ENCODE assay signal across 11 cellular contexts in the genomic region with DNA sequence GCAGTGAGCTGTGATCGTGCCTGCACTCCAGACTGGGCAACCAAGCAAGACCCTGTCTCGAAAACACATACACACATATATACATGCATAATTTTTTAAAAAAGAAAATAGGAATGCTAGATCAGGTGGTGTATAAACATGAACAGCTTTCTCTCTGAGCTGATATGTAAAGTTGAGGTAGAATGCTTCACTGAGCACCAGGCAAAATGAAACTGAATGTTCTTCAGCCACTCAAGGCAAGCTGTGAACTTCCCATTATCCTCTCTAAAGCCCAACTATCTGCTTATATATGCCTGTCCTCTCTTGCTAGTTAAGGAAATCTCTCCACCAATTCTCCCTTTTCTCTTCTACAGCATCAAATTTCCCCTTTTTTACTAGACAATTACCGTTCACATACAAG.
DNase-seq lines count a peak whose midpoint lies in the region; ATAC-seq and TF ChIP-seq lines count a peak whose summit lies in the region.
"Had no signal": no experiment of that assay in that cellular context is flagged by ENCODE, and none has a peak within 500 bp of the region (broad histone marks: within the 10 kb centered on the region; RNA-seq: fewer than 3 reads in every experiment).

No MANE protein-coding gene starts in this region.

- TF ChIP-seq CTCF in osteoblast (IDR thresholded peaks at IDR 0.05; ENCODE audit: extremely low read depth, low read depth, low read length) (no peak), mammary epithelial cell (conservative IDR thresholded peaks at IDR 0.05 in 1 of 2, IDR thresholded peaks at IDR 0.05 in 1 of 2; ENCODE audit: extremely low read depth in 1 of 2, insufficient read depth in 1 of 2, low read depth in 1 of 2, low read length in 2 of 2) (no peak)

- H3K9me3 ChIP-seq in osteoblast (ENCODE audit: low read depth, low read length) (no peaks in the 10 kb centered on the region), mammary epithelial cell (replicated peaks; ENCODE audit: insufficient read depth, low read length) (no peaks in the 10 kb centered on the region)
- H3K9me3 ChIP-seq in CD4-positive, alpha-beta memory T cell (ENCODE audit: control insufficient read depth in 1 of 2, low read length in 2 of 2) = no peaks in the 10 kb centered on the region
- H3K9me3 ChIP-seq: gastrocnemius medialis had no signal

- ATAC-seq in GM18517 (IDR thresholded peaks at IDR 0.05; ENCODE audit: unreplicated experiment) (peak; percentile 89), GM21423 (IDR thresholded peaks at IDR 0.05; ENCODE audit: unreplicated experiment) (peak; percentile 90), HG03039 (IDR thresholded peaks at IDR 0.05; ENCODE audit: unreplicated experiment) (peak; percentile 94)
- ATAC-seq: activated CD8-positive, alpha-beta memory T cell treated with anti-CD3 and anti-CD28 coated beads, Interleukin-2, amount 10 ng/mL, durations not matched to agents 7 days and 5 days; gastrocnemius medialis; left lobe of liver had no signal

- H3K4me2 ChIP-seq in osteoblast (ENCODE audit: insufficient read depth, low read length) (no peak overlapping the region), mammary epithelial cell (ENCODE audit: insufficient read depth, low read depth, low read length) (no peak overlapping the region)

- 77% methylated on average over 3 of the region's 3 CpGs for WGBS in mammary epithelial cell (ENCODE audit: low coverage, missing lambda C conversion rate)

- dilution Hi-C loops in mammary epithelial cell (cut with HindIII; ENCODE audit: low sequenced_read_pairs) = no loop called here

- H3K9me3 Mint-ChIP-seq in CD4-positive, alpha-beta memory T cell = peaks cover 0 to 2% (median 0%) of the 10 kb centered on the region in 8 donors

- no peak overlapping the region for H3K9ac ChIP-seq in mammary epithelial cell (ENCODE audit: insufficient read depth, low read length)

- H3K27ac ChIP-seq in osteoblast (ENCODE audit: low read depth, low read length) (no peak overlapping the region), mammary epithelial cell (ENCODE audit: insufficient read depth, low read depth, low read length) (no peak overlapping the region)
- no peak overlapping the region for H3K27ac ChIP-seq in CD4-positive, alpha-beta memory T cell (ENCODE audit: low read depth, low read length)
- H3K27ac ChIP-seq: gastrocnemius medialis had no signal

- H3K79me2 ChIP-seq in osteoblast (ENCODE audit: insufficient read depth, low read length) (no peaks in the 10 kb centered on the region), mammary epithelial cell (ENCODE audit: insufficient read depth, low read length) (no peaks in the 10 kb centered on the region)

- no peak overlapping the region for H2AFZ ChIP-seq in osteoblast (ENCODE audit: low read length)
- no peak overlapping the region for H2AFZ ChIP-seq in mammary epithelial cell (ENCODE audit: low read depth, low read length)

- intact Hi-C loops in CD4-positive, alpha-beta memory T cell (cut with micrococcal nuclease) = no loop called here
- intact Hi-C loops in mammary epithelial cell (cut with micrococcal nuclease) = loop anchor here (10.0 kb wide), 1 partner anchor 1200 kb away; no protein-coding TSS in a partner anchor

- H4K20me1 ChIP-seq in osteoblast (ENCODE audit: insufficient read depth, low read length) = no peaks in the 10 kb centered on the region
- no peaks in the 10 kb centered on the region for H4K20me1 ChIP-seq in mammary epithelial cell (ENCODE audit: insufficient read depth, low read length)

- peaks cover 3 to 7% (median 4%) of the 10 kb centered on the region in 4 donors for H3K4me1 Mint-ChIP-seq in CD4-positive, alpha-beta memory T cell
- H3K4me1 Mint-ChIP-seq: activated CD8-positive, alpha-beta memory T cell treated with anti-CD3 and anti-CD28 coated beads, Interleukin-2, amount 10 ng/mL, durations not matched to agents 7 days and 5 days had no signal

- in situ Hi-C loops in mammary epithelial cell (cut with MboI; ENCODE audit: low sequenced_read_pairs in 2 of 2) = loop anchor here in 1 of 2 donors (25.0 kb wide), 1 partner anchor 1648 kb away; no protein-coding TSS in a partner anchor

- no TSS peak for BruUV-seq in mammary epithelial cell (replicated peaks; lab: Mats Ljungman, UMichigan)

- DNase-seq in MV-4-11 (lab: John Stamatoyannopoulos, UW) = peak; percentile 54
- DNase-seq in osteoblast (ENCODE audit: insufficient read length, low spot score, missing footprints) = no peak
- no peak for DNase-seq in CD4-positive, alpha-beta memory T cell
- DNase-seq in activated T-cell treated with anti-CD3 and anti-CD28 coated beads, Interleukin-2, amount 50 U/mL, for 48 hours = no peak
- no peak for DNase-seq in mammary epithelial cell
- DNase-seq: activated CD8-positive, alpha-beta memory T cell treated with anti-CD3 and anti-CD28 coated beads, Interleukin-2, amount 10 ng/mL, durations not matched to agents 7 days and 5 days; gastrocnemius medialis had no signal

- CTCF ChIA-PET in CD4-positive, alpha-beta memory T cell (lab: Charles Lee; ENCODE audit: partially characterized antibody) = no interaction called here
- CTCF ChIA-PET in mammary epithelial cell (lab: Charles Lee; ENCODE audit: low non-redundant PET) = no interaction called here

- no peaks in the 10 kb centered on the region for H3K36me3 ChIP-seq in osteoblast (ENCODE audit: insufficient read depth, low read length)
- H3K36me3 ChIP-seq in CD4-positive, alpha-beta memory T cell (ENCODE audit: insufficient read depth, low read length) = no peaks in the 10 kb centered on the region
- no peaks in the 10 kb centered on the region for H3K36me3 ChIP-seq in mammary epithelial cell (ENCODE audit: insufficient read depth, low read length)
- H3K36me3 ChIP-seq: gastrocnemius medialis had no signal

- no peaks in the 10 kb centered on the region for H3K36me3 Mint-ChIP-seq in CD4-positive, alpha-beta memory T cell
- H3K36me3 Mint-ChIP-seq: activated CD8-positive, alpha-beta memory T cell treated with anti-CD3 and anti-CD28 coated beads, Interleukin-2, amount 10 ng/mL, durations not matched to agents 7 days and 5 days had no signal

- no peak overlapping the region for H3K27ac Mint-ChIP-seq in CD4-positive, alpha-beta memory T cell
- H3K27ac Mint-ChIP-seq: activated CD8-positive, alpha-beta memory T cell treated with anti-CD3 and anti-CD28 coated beads, Interleukin-2, amount 10 ng/mL, durations not matched to agents 7 days and 5 days had no signal

- no peak overlapping the region for H3K4me3 Mint-ChIP-seq in CD4-positive, alpha-beta memory T cell
- H3K4me3 Mint-ChIP-seq: activated CD8-positive, alpha-beta memory T cell treated with anti-CD3 and anti-CD28 coated beads, Interleukin-2, amount 10 ng/mL, durations not matched to agents 7 days and 5 days had no signal

- H3K27me3 Mint-ChIP-seq in CD4-positive, alpha-beta memory T cell = peaks cover 2 to 12% of the 10 kb centered on the region in 2 donors

- H3K27me3 ChIP-seq in osteoblast (ENCODE audit: insufficient read depth, low read length) = peaks cover 2% of the 10 kb centered on the region
- H3K27me3 ChIP-seq in CD4-positive, alpha-beta memory T cell (ENCODE audit: insufficient read depth, low read length) = no peaks in the 10 kb centered on the region
- H3K27me3 ChIP-seq in mammary epithelial cell (ENCODE audit: insufficient read depth, low read length) = no peaks in the 10 kb centered on the region

- H3K4me3 ChIP-seq in osteoblast (ENCODE audit: insufficient read depth, low read length) = no peak overlapping the region
- H3K4me3 ChIP-seq in CD4-positive, alpha-beta memory T cell (ENCODE audit: low read length in 2 of 2) = no peak overlapping the region
- H3K4me3 ChIP-seq in mammary epithelial cell (replicated peaks in 1 of 3; ENCODE audit: insufficient read depth in 1 of 3, low read depth in 2 of 3, low read length in 3 of 3) = no peak overlapping the region
- H3K4me3 ChIP-seq: gastrocnemius medialis had no signal

- H3K4me1 ChIP-seq in osteoblast (ENCODE audit: insufficient read depth, low read length) (no peaks in the 10 kb centered on the region), mammary epithelial cell (ENCODE audit: insufficient read depth, low read length) (no peaks in the 10 kb centered on the region)
- H3K4me1 ChIP-seq in CD4-positive, alpha-beta memory T cell (ENCODE audit: insufficient read depth, low read length) = no peaks in the 10 kb centered on the region
- H3K4me1 ChIP-seq: gastrocnemius medialis had no signal

- POLR2A ChIA-PET in CD4-positive, alpha-beta memory T cell (lab: Charles Lee; ENCODE audit: partially characterized antibody) = no interaction called here
